8 cellular contexts compared by ENCODE assay signal in genomic region chr19:7868326-7868670, GRCh38. TPM values are rescaled to one million over a fixed set of nuclear protein-coding genes. Genes with fewer than 3 reads are reported as not detected.
DNase-seq lines count a peak whose midpoint lies in the region; TF ChIP-seq lines count a peak whose summit lies in the region.

No MANE protein-coding gene starts in this region.

- no peaks in the 10 kb centered on the region for H3K79me2 ChIP-seq in OCI-LY7 (ENCODE audit: insufficient read depth, low read depth, low read length)

- H3K4me1 ChIP-seq in OCI-LY7 (ENCODE audit: insufficient read depth, low read length, poor library complexity, severe bottlenecking) (peaks cover 40% of the 10 kb centered on the region), prostate gland (replicated peaks) (no peaks in the 10 kb centered on the region)

- DNase-seq in EL (peak; percentile 21), OCI-LY7 (ENCODE audit: low spot score) (no peak), prostate gland (ENCODE audit: low spot score) (no peak), GM03348 (ENCODE audit: low spot score) (no peak), NCI-H748 (lab: John Stamatoyannopoulos, UW; ENCODE audit: unreplicated experiment) (no peak), NCI-H526 treated with DMSO at 0.1 percent for 48 hours (lab: John Stamatoyannopoulos, UW) (no peak), KBM-7 (no peak)

- H2AFZ ChIP-seq in OCI-LY7 (ENCODE audit: low read length), result peak overlapping the region; percentile 17; the same call in 1 of the 2 replicates

- H3K9me2 ChIP-seq in OCI-LY7 (ENCODE audit: insufficient read depth, low read length), result no peaks in the 10 kb centered on the region

- no TSS peak for BruUV-seq in OCI-LY7 (replicated peaks; lab: Mats Ljungman, UMichigan)

- H3K27me3 Mint-ChIP-seq in dendritic cell treated with granulocyte-macrophage colony-stimulating factor and Interleukin-4, amounts not matched to agents 40 ng/mL and 50 ng/mL, for 4 days, result peaks cover 79% of the 10 kb centered on the region

- H3K36me3 ChIP-seq in OCI-LY7 (ENCODE audit: insufficient read depth, low read length) (no peaks in the 10 kb centered on the region), prostate gland (no peaks in the 10 kb centered on the region)

- H3K4me2 ChIP-seq in OCI-LY7 (ENCODE audit: low read length), result peak overlapping the region; percentile 84

- CTCF ChIA-PET in OCI-LY7 (lab: Charles Lee; ENCODE audit: unreplicated experiment), result interaction anchor here (1.8 kb wide), 1 partner anchor 53 kb away, joined by 6 read pairs; no protein-coding TSS in a partner anchor

- no peaks in the 10 kb centered on the region for H3K9me3 Mint-ChIP-seq in dendritic cell treated with granulocyte-macrophage colony-stimulating factor and Interleukin-4, amounts not matched to agents 40 ng/mL and 50 ng/mL, for 4 days

- peaks cover 51% of the 10 kb centered on the region for H3K4me1 Mint-ChIP-seq in dendritic cell treated with granulocyte-macrophage colony-stimulating factor and Interleukin-4, amounts not matched to agents 40 ng/mL and 50 ng/mL, for 4 days (ENCODE audit: low read depth)

- H3K4me3 ChIP-seq in OCI-LY7 (ENCODE audit: low read depth, low read length, poor library complexity, severe bottlenecking), result peak overlapping the region; percentile 65
- H3K4me3 ChIP-seq in prostate gland, result peak overlapping the region; percentile 34 to 39

- H3K4me3 Mint-ChIP-seq in dendritic cell treated with granulocyte-macrophage colony-stimulating factor and Interleukin-4, amounts not matched to agents 40 ng/mL and 50 ng/mL, for 4 days, result peak overlapping the region; percentile 60

- WGBS in prostate gland, result 35% methylated on average over 21 of the region's 21 CpGs

- H3K27ac ChIP-seq in OCI-LY7 (ENCODE audit: low read depth, low read length, poor library complexity, severe bottlenecking), result no peak overlapping the region
- H3K27ac ChIP-seq in prostate gland, result peak overlapping the region; percentile 81 to 82

- TF ChIP-seq CTCF in OCI-LY7 (conservative IDR thresholded peaks at IDR 0.05; ENCODE audit: low read length) (no peak), prostate gland (IDR thresholded peaks at IDR 0.05) (no peak)

- TF ChIP-seq POLR2A in prostate gland (IDR thresholded peaks at IDR 0.05), result no peak

- POLR2A ChIA-PET in OCI-LY7 (lab: Charles Lee), result interaction anchor here (1.2 kb wide), 1 partner anchor 52 kb away, joined by 3 read pairs; the partner anchor contains the start of gene SNAPC2

- no peaks in the 10 kb centered on the region for H3K36me3 Mint-ChIP-seq in dendritic cell treated with granulocyte-macrophage colony-stimulating factor and Interleukin-4, amounts not matched to agents 40 ng/mL and 50 ng/mL, for 4 days (ENCODE audit: low read depth)

- in situ Hi-C loops in KBM-7 (cut with MboI; ENCODE audit: low pct_unique_long_range_greater_than_20kb, low sequenced_read_pairs), result no loop called here

- intact Hi-C loops in OCI-LY7 (cut with micrococcal nuclease; ENCODE audit: unreplicated experiment), result no loop called here
- intact Hi-C loops in dendritic cell treated with granulocyte-macrophage colony-stimulating factor and Interleukin-4, amounts not matched to agents 40 ng/mL and 50 ng/mL, for 4 days (cut with micrococcal nuclease), result no loop called here
- intact Hi-C loops in prostate gland (cut with DNase I), result no loop called here

- no peaks in the 10 kb centered on the region for H3K9me3 ChIP-seq in OCI-LY7 (ENCODE audit: low read length)
- H3K9me3 ChIP-seq in prostate gland, result no peaks in the 10 kb centered on the region

- H3K27me3 ChIP-seq in prostate gland (replicated peaks; ENCODE audit: insufficient read depth), result no peaks in the 10 kb centered on the region

- H3K27ac Mint-ChIP-seq in dendritic cell treated with granulocyte-macrophage colony-stimulating factor and Interleukin-4, amounts not matched to agents 40 ng/mL and 50 ng/mL, for 4 days, result peak overlapping the region; percentile 27

- no peaks in the 10 kb centered on the region for H4K20me1 ChIP-seq in OCI-LY7 (ENCODE audit: insufficient read depth, low read length)

RNA-seq across cellular contexts. Expression of gene PRR36, which starts 5.9 kb away (rescaled TPM):
- total RNA-seq in OCI-LY7 (2014; rRNA removed; shearing (Covaris generic)), result not detected in 2 replicates
- total RNA-seq in OCI-LY7 (2022) (0.17 TPM in 1 of 2 replicates, not detected in the other), prostate gland (1 to 10 TPM; 2.2 to 4.2 TPM)

RNA-seq across cellular contexts. Expression of gene LRRC8E, which starts 20.0 kb away (rescaled TPM):
- total RNA-seq in OCI-LY7 (2014; rRNA removed; shearing (Covaris generic)), result 0.08 TPM in 1 of 2 replicates, not detected in the other
- not detected in 2 replicates for total RNA-seq in OCI-LY7 (2022)
- total RNA-seq in prostate gland, result 10 to 100 TPM in 1 of 2 donors, 1 to 10 TPM in 1; 4.8 to 11.7 TPM

RNA-seq across cellular contexts. Expression of gene MAP2K7, which starts 35.4 kb away (rescaled TPM):
- 19.4 and 23.2 TPM in 2 replicates for total RNA-seq in OCI-LY7 (2014; rRNA removed; shearing (Covaris generic))
- total RNA-seq in OCI-LY7 (2022), result 44.5 and 48.1 TPM in 2 replicates
- total RNA-seq in prostate gland, result 10 to 100 TPM; 21.6 to 45.2 TPM

RNA-seq across cellular contexts. Expression of gene EVI5L, which starts 38.3 kb away (rescaled TPM):
- total RNA-seq in OCI-LY7 (2014; rRNA removed; shearing (Covaris generic)), result 2.7 and 7.4 TPM in 2 replicates
- total RNA-seq in OCI-LY7 (2022), result 5.5 and 5.9 TPM in 2 replicates
- total RNA-seq in prostate gland, result 10 to 100 TPM; 24.0 to 25.7 TPM

RNA-seq across cellular contexts. Expression of gene TGFBR3L, which starts 46.3 kb away (rescaled TPM):
- 0.13 TPM in 1 of 2 replicates, not detected in the other for total RNA-seq in OCI-LY7 (2014; rRNA removed; shearing (Covaris generic))
- 0.61 and 0.74 TPM in 2 replicates for total RNA-seq in OCI-LY7 (2022)
- total RNA-seq in prostate gland, result 1 to 10 TPM in 1 of 2 donors, not detected in 1; 3.2 TPM

Comparison
In these comparisons a context has a peak if more than half of its experiments do, and no peak if none do; other contexts are left out.
1. RNA of gene LRRC8E, which starts 20.0 kb away (total RNA-seq): 4.8 to 11.7 TPM in prostate gland; 0.08 TPM in OCI-LY7; every median in the first group is over 4 times any median in the second.